Comparison of ENCODE assay signal across 18 cellular contexts in the genomic region with DNA sequence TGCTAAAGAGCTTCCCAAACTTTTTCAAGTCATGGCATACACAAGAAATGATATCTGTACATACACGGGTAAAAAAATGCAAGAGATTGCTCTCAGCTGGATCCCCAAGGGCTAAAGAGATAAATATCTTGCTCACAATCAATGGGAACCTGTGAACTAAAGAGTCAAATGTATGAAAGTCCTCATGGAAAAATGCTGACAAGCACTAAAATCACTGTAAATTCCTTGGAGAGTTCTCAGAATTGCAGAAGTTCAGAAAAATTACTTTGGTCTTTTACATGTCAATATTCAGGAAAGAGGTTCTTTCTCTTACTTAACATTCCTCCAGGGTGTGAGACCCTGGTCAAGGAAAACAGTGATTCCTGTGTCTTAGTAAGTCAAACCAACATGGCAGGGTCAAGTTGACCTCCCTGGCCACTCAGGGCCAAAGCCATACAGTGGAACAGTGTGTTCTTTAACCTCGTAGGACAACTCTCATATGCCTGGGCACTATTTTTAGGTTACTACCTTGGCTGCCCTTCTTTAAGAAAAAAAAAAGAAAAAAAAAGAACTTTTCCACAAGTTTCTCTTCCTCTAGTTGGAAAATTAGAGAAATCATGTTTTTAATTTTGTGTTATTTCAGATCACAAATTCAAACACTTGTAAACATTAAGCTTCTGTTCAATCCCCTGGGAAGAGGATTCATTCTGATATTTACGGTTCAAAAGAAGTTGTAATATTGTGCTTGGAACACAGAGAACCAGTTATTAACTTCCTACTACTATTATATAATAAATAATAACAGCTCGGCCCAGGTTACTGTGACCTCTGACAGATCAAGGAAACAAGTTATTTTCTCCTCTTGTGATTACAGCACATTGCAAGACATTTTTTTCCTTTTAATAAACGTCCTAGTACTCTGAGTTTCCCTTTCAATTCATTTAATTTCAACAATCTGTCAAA. TPM values are rescaled to one million over a fixed set of nuclear protein-coding genes. Genes with fewer than 3 reads are reported as not detected.
DNase-seq lines count a peak whose midpoint lies in the region; ATAC-seq, FAIRE-seq and TF ChIP-seq lines count a peak whose summit lies in the region.
"Had no signal": no experiment of that assay in that cellular context is flagged by ENCODE, and none has a peak within 500 bp of the region (broad histone marks: within the 10 kb centered on the region; RNA-seq: fewer than 3 reads in every experiment).

No MANE protein-coding gene starts in this region.

- FAIRE-seq in pancreas (lab: Jason Lieb, UNC) = no peak
- FAIRE-seq: TTC549 had no signal

- TF ChIP-seq CTCF in body of pancreas (IDR thresholded peaks at IDR 0.05) = no peak
- TF ChIP-seq CTCF in spleen (IDR thresholded peaks at IDR 0.05 in 8 of 11, conservative IDR thresholded peaks at IDR 0.05 in 3 of 11) = no peak
- no peak for TF ChIP-seq CTCF in natural killer cell (IDR thresholded peaks at IDR 0.05)
- TF ChIP-seq CTCF in pancreas (IDR thresholded peaks at IDR 0.05) = no peak

- in situ Hi-C loops in GM23248 (cut with MboI) = loop anchor here (10.0 to 25.0 kb wide), 2 partner anchors 545 to 592 kb away; no protein-coding TSS in a partner anchor

- no peak overlapping the region for H3K4me2 ChIP-seq in GM23248 (ENCODE audit: unreplicated experiment)

- H3K4me3 Mint-ChIP-seq in natural killer cell = no peak overlapping the region
- H3K4me3 Mint-ChIP-seq: activated CD4-positive, alpha-beta memory T cell treated with anti-CD3 and anti-CD28 coated beads for 36 hours had no signal

- 0 out of 2 replicates have a peak, but pooled peaks cover 3% of the 10 kb centered on the region for H4K20me1 ChIP-seq in GM23248 (ENCODE audit: insufficient read depth)

- TF ChIP-seq POLR2A in body of pancreas (IDR thresholded peaks at IDR 0.05) (no peak), spleen (IDR thresholded peaks at IDR 0.05) (no peak)

- no peak overlapping the region for H3K9ac ChIP-seq in GM23248

- H3K4me1 Mint-ChIP-seq in natural killer cell = peaks cover 13 to 15% of the 10 kb centered on the region in 2 donors

- no peaks in the 10 kb centered on the region for H3K27me3 Mint-ChIP-seq in natural killer cell (ENCODE audit: low read depth in 2 of 2)
- H3K27me3 Mint-ChIP-seq: activated CD4-positive, alpha-beta memory T cell treated with anti-CD3 and anti-CD28 coated beads for 36 hours had no signal

- ATAC-seq in body of pancreas = peak; percentile 30
- ATAC-seq in left ventricle myocardium superior = peak; percentile 89
- no peak for ATAC-seq in natural killer cell
- ATAC-seq in pancreas = no peak
- no peak for ATAC-seq in GM21367 (IDR thresholded peaks at IDR 0.05; ENCODE audit: unreplicated experiment)
- ATAC-seq: left colon had no signal

- intact Hi-C loops in body of pancreas (cut with DNase I) = loop anchor here (10.0 kb wide), 1 partner anchor 602 kb away; no protein-coding TSS in a partner anchor
- intact Hi-C loops in left ventricle myocardium superior (cut with micrococcal nuclease) = no loop called here
- intact Hi-C loops in spleen (cut with DNase I; ENCODE audit: low total_unique reads) = no loop called here
- intact Hi-C loops in natural killer cell (cut with micrococcal nuclease) = no loop called here
- intact Hi-C loops in pancreas (cut with DNase I) = no loop called here

- H3K36me3 Mint-ChIP-seq in natural killer cell = peaks cover 25% of the 10 kb centered on the region

- H3K9me3 Mint-ChIP-seq in natural killer cell = no peaks in the 10 kb centered on the region
- H3K9me3 Mint-ChIP-seq: activated CD4-positive, alpha-beta memory T cell treated with anti-CD3 and anti-CD28 coated beads for 36 hours had no signal

- WGBS in GM23248 (ENCODE audit: low coverage in 1 of 2, low lambda C conversion rate in 2 of 2, missing lambda C conversion rate in 2 of 2), 2 experiments = 39 to 40% methylated on average over 5 of the region's 5 CpGs
- WGBS in body of pancreas, 2 donors = 28 to 36% methylated on average over 5 of the region's 5 CpGs
- WGBS in spleen, 5 donors = 66 to 82% (median 73%) methylated on average over 5 of the region's 5 CpGs
- 27 to 34% methylated on average over 5 of the region's 5 CpGs for WGBS in pancreas, 2 donors

- H3K36me3 ChIP-seq in GM23248 (ENCODE audit: low read depth) (peaks cover 86% of the 10 kb centered on the region), body of pancreas (replicated peaks in 1 of 2; ENCODE audit: insufficient read depth in 1 of 2, low read depth in 2 of 2) (peaks cover 14 to 27% of the 10 kb centered on the region in 2 donors), spleen (peaks cover 0 to 100% (median 61%) of the 10 kb centered on the region in 6 donors), pancreas (peaks cover 0 to 39% (median 24%) of the 10 kb centered on the region in 3 donors)

- H3K79me2 ChIP-seq in GM23248 (ENCODE audit: insufficient read depth) = peaks cover 58% of the 10 kb centered on the region

- H3K9me2 ChIP-seq in GM23248 (ENCODE audit: insufficient read depth) = no peaks in the 10 kb centered on the region

- no peak for DNase-seq in GM23248
- no peak for DNase-seq in body of pancreas
- no peak for DNase-seq in left ventricle myocardium superior
- no peak for DNase-seq in spleen
- no peak for DNase-seq in natural killer cell
- DNase-seq in pancreas = no peak
- no peak for DNase-seq in HUDEP-2 (lab: John Stamatoyannopoulos, UW; ENCODE audit: unreplicated experiment in 76 of 76)
- DNase-seq: activated CD4-positive, alpha-beta memory T cell treated with anti-CD3 and anti-CD28 coated beads for 36 hours; activated effector memory CD4-positive, alpha-beta T cell treated with anti-CD3 and anti-CD28 coated beads, Interleukin-2, amount 50 U/mL, for 16 hours; DMS79; head of caudate nucleus; left colon; MM.1S; NCI-H2081 treated with DMSO at 0.1 percent for 48 hours; stimulated activated CD4-positive, alpha-beta T cell treated with anti-CD3 and anti-CD28 coated beads, Interleukin-12 subunit alpha, Interleukin-12 subunit beta, amount 100 ng/mL, for 4 hours; trophoblast cell had no signal

- no peak overlapping the region for H3K4me3 ChIP-seq in GM23248
- H3K4me3 ChIP-seq in body of pancreas = no peak overlapping the region
- H3K4me3 ChIP-seq in spleen = no peak overlapping the region
- no peak overlapping the region for H3K4me3 ChIP-seq in pancreas

- H3K27me3 ChIP-seq in GM23248 (replicated peaks; ENCODE audit: insufficient read depth) (no peaks in the 10 kb centered on the region), body of pancreas (no peaks in the 10 kb centered on the region), spleen (replicated peaks in 1 of 7) (no peaks in the 10 kb centered on the region), pancreas (no peaks in the 10 kb centered on the region)

- H3K27ac ChIP-seq in GM23248 (peak overlapping the region; percentile 29), body of pancreas (peak overlapping the region in 2 of 4 donors; percentile 43 to 49), spleen (peak overlapping the region in 5 of 8 donors; percentile 1 to 24 (median 16)), pancreas (peak overlapping the region in 1 of 4 donors; percentile 23)

- H3F3A ChIP-seq in GM23248 (ENCODE audit: insufficient read depth) = peaks cover 91% of the 10 kb centered on the region

- H3K9me3 ChIP-seq in GM23248 (ENCODE audit: low read depth) (no peaks in the 10 kb centered on the region), body of pancreas (no peaks in the 10 kb centered on the region), spleen (no peaks in the 10 kb centered on the region), pancreas (no peaks in the 10 kb centered on the region)

- no peak overlapping the region for H2AFZ ChIP-seq in GM23248

- no peak overlapping the region for H3K27ac Mint-ChIP-seq in natural killer cell
- H3K27ac Mint-ChIP-seq: activated CD4-positive, alpha-beta memory T cell treated with anti-CD3 and anti-CD28 coated beads for 36 hours had no signal

- H3K4me1 ChIP-seq in GM23248 (ENCODE audit: insufficient read depth) (peaks cover 30% of the 10 kb centered on the region), body of pancreas (peaks cover 33% of the 10 kb centered on the region), spleen (peaks cover 0 to 43% (median 3%) of the 10 kb centered on the region in 6 donors), pancreas (peaks cover 2 to 17% (median 15%) of the 10 kb centered on the region in 3 donors)

RNA-seq across cellular contexts. Expression of a gene that starts 12.5 kb away (rescaled TPM):
- total RNA-seq in GM23248 (2014; rRNA removed; shearing (Covaris generic)) = 364 and 409 TPM in 2 replicates
- polyA plus RNA-seq in GM23248 (2016; fragmentation: Nextera tagmentation; extraction: Ambion mirVana) (551 and 566 TPM in 2 replicates), spleen (10 to 100 TPM; 36.6 to 72.9 (median 49.0) TPM), pancreas (10 to 100 TPM; 91.5 to 96.9 TPM)
- total RNA-seq in body of pancreas (10 to 100 TPM; 77.1 to 97.5 TPM), left ventricle myocardium superior (223 TPM), spleen (100 to 1,000 TPM in 4 of 7 donors, 10 to 100 TPM in 3; 88.0 to 123 (median 107) TPM), natural killer cell (10 to 100 TPM; 60.7 to 75.1 (median 63.0) TPM), pancreas (100 to 1,000 TPM; 144 to 251 (median 193) TPM)

Comparison
In these comparisons a context has a peak if more than half of its experiments do, and no peak if none do; other contexts are left out.
1. ATAC-seq: peak in body of pancreas (single experiment) and left ventricle myocardium superior (single experiment); none in natural killer cell (0 of 3), pancreas (0 of 4) and GM21367 (single experiment).